In the genomic region with DNA sequence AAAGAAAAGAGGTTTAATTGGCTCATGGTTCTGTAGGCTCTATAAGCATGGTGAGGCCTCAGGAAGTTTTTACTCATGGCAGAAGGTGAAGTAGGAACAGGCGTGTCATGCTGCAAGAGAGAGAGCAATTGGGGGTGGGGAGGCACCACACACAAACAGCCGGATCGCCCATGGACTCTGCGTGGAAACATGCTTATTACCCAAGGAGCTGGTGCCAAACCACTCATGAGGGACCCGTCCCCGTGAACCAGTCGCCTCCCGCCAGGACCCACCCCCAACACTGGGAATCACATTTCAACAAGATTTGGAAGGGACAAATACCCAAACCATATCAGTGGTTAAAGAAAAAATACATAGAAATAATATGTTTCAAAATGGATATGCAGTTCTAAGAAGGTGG, we compare ENCODE assay signal across 7 cellular contexts.
"Had no signal": no experiment of that assay in that cellular context is flagged by ENCODE, and none has a peak within 500 bp of the region (broad histone marks: within the 10 kb centered on the region; RNA-seq: fewer than 3 reads in every experiment).

No MANE protein-coding gene starts in this region.

- H3K36me3 Mint-ChIP-seq: IgD-negative memory B cell had no signal

- H3K4me1 Mint-ChIP-seq: IgD-negative memory B cell had no signal

- ATAC-seq: HCT116 had no signal

- DNase-seq: GM23248, GOT3, HFFc6 had no signal

- H3K36me3 ChIP-seq: HAP-1 had no signal

- H3K4me3 Mint-ChIP-seq: HFFc6, IgD-negative memory B cell had no signal

- H3K4me3 ChIP-seq: GM23248, HAP-1 had no signal

- H3K9me3 Mint-ChIP-seq: HFFc6, IgD-negative memory B cell had no signal

- H3K27ac ChIP-seq: GM23248, HL-60 had no signal

- H3K9me3 ChIP-seq: HAP-1 had no signal

- H3K4me1 ChIP-seq: HAP-1 had no signal
